Comparison of ENCODE assay signal across 30 cellular contexts in the genomic region with DNA sequence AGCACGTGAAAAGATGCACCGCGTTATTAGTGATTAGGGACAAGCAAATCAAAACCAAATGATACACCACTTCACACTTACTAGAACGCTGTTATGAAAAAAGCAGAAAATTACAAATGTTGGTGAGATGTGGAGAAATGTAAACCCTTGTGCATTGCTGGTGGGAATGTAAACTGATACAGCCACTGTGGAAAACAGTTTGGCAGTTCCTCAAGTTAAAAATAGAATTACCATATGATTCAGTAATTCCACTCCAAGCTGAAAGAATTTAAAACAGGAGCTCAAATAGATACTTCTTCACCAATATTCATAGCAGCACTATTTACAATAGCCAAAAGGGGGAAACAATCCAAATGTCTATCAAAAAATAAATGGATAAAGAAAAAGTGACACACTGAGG. TPM values are rescaled to one million over a fixed set of nuclear protein-coding genes. Genes with fewer than 3 reads are reported as not detected.
DNase-seq lines count a peak whose midpoint lies in the region; ATAC-seq, FAIRE-seq and TF ChIP-seq lines count a peak whose summit lies in the region.
"Had no signal": no experiment of that assay in that cellular context is flagged by ENCODE, and none has a peak within 500 bp of the region (broad histone marks: within the 10 kb centered on the region; RNA-seq: fewer than 3 reads in every experiment).

No MANE protein-coding gene starts in this region.

- no peaks in the 10 kb centered on the region for H3K36me3 ChIP-seq in HepG2 (replicated peaks in 1 of 2; ENCODE audit: control insufficient read depth in 1 of 2, insufficient read depth in 2 of 2, low read length in 2 of 2)
- H3K36me3 ChIP-seq: breast epithelium, left lung, SJCRH30, spleen, tibial nerve had no signal

- H4K20me1 ChIP-seq in HepG2 (ENCODE audit: insufficient read depth, low read length), result no peaks in the 10 kb centered on the region

- no peak overlapping the region for H3K4me3 ChIP-seq in AG10803 (ENCODE audit: low read length)
- no peak overlapping the region for H3K4me3 ChIP-seq in HepG2 (replicated peaks in 1 of 3; ENCODE audit: insufficient read depth in 1 of 3, low read depth in 2 of 3, low read length in 3 of 3)
- H3K4me3 ChIP-seq: breast epithelium, coronary artery, left lung, SJCRH30, spleen, tibial nerve had no signal

- POLR2A ChIA-PET in HepG2 (lab: Yijun Ruan, JAX), result no interaction called here

- DNase-seq in AG10803 (ENCODE audit: low read depth) (peak; percentile 48), RPMI7951 (ENCODE audit: low read depth) (peak; percentile 29), dedifferentiated amniotic fluid mesenchymal stem cell (ENCODE audit: extremely low spot score) (peak; percentile 72), myocyte (ENCODE audit: low read depth) (peak; percentile 54), HuH-7 (ENCODE audit: low spot score) (no peak), HepG2 (ENCODE audit: low spot score) (no peak)
- no peak for DNase-seq in activated CD8-positive, alpha-beta memory T cell treated with anti-CD3 and anti-CD28 coated beads for 24 hours
- DNase-seq: activated CD4-positive, alpha-beta T cell treated with anti-CD3 and anti-CD28 coated beads for 1 hour; activated CD8-positive, alpha-beta T cell treated with anti-CD3 and anti-CD28 coated beads, Interleukin-2, amount 10 ng/mL, durations not matched to agents 7 days and 5 days; activated gamma-delta T cell; activated naive CD8-positive, alpha-beta T cell treated with anti-CD3 and anti-CD28 coated beads, Interleukin-2, amount 50 U/mL, for 24 hours; foreskin keratinocyte; immature natural killer cell; left lung; MM.1S; naive thymus-derived CD4-positive, alpha-beta T cell; NCI-H2171; NCI-H510A treated with DMSO at 0.1 percent for 48 hours; SJCRH30; spleen; stimulated activated CD4-positive, alpha-beta T cell treated with anti-CD3 and anti-CD28 coated beads, Interleukin-4, amount 100 ng/mL, for 4 hours; stimulated activated naive CD4-positive, alpha-beta T cell treated with Interleukin-2 at 50 U/mL for 16 hours; T-helper 1 cell had no signal

- no peaks in the 10 kb centered on the region for H3K9me3 ChIP-seq in HepG2 (ENCODE audit: low read length)
- H3K9me3 ChIP-seq: breast epithelium, left lung, SJCRH30, tibial nerve had no signal

- no peak overlapping the region for H3K27ac ChIP-seq in HepG2 (ENCODE audit: extremely low read length, insufficient read depth, low read length)
- H3K27ac ChIP-seq: breast epithelium, coronary artery, foreskin keratinocyte, left lung, SJCRH30, spleen had no signal

- H3K79me2 ChIP-seq in HepG2 (ENCODE audit: insufficient read depth, low read length), result no peaks in the 10 kb centered on the region

- no peak for FAIRE-seq in HepG2 (lab: Jason Lieb, UNC)
- FAIRE-seq: G401.6, TTC549 had no signal

- in situ Hi-C loops in HepG2 (cut with HindIII; ENCODE audit: extremely low pct_ligation_motif_present, low pct_unique_long_range_greater_than_20kb), result no loop called here

- CTCF ChIA-PET in HepG2 (lab: Yijun Ruan, JAX; ENCODE audit: low intra/inter-chr PET ratio, low total read pairs), result no interaction called here

- peaks cover 12% of the 10 kb centered on the region for H3K4me1 ChIP-seq in HepG2 (ENCODE audit: insufficient read depth, low read length)
- H3K4me1 ChIP-seq: breast epithelium, SJCRH30, spleen had no signal

- H3K4me2 ChIP-seq in HepG2 (ENCODE audit: low read depth, low read length), result no peak overlapping the region

- H3K27me3 ChIP-seq in HepG2 (ENCODE audit: control insufficient read depth in 1 of 2, insufficient read depth in 2 of 2, low read length in 2 of 2), result no peaks in the 10 kb centered on the region; a peak in 1 of 5 replicates
- H3K27me3 ChIP-seq: breast epithelium, foreskin keratinocyte, left lung, SJCRH30, spleen, tibial nerve had no signal

- no TSS peak for BruUV-seq in HepG2 (replicated peaks; lab: Mats Ljungman, UMichigan)

- intact Hi-C loops in HepG2 (cut with micrococcal nuclease; ENCODE audit: unreplicated experiment), result no loop called here

- TF ChIP-seq CTCF in AG10803 (conservative IDR thresholded peaks at IDR 0.05; ENCODE audit: low read length) (no peak), HepG2 (CRISPR knock-in tag; IDR thresholded peaks at IDR 0.05) (no peak)

- ATAC-seq in HepG2 (no peak), GM21529 (IDR thresholded peaks at IDR 0.05; ENCODE audit: unreplicated experiment) (no peak)
- ATAC-seq: activated CD8-positive, alpha-beta T cell treated with anti-CD3 and anti-CD28 coated beads, Interleukin-2, amount 10 ng/mL, durations not matched to agents 7 days and 5 days; activated naive CD8-positive, alpha-beta T cell treated with anti-CD3 and anti-CD28 coated beads, Interleukin-2, amount 50 U/mL, for 24 hours; foreskin keratinocyte; left lung; naive thymus-derived CD4-positive, alpha-beta T cell; Panc1 had no signal

- WGBS in HepG2 (ENCODE audit: low lambda C conversion rate), result 79% methylated on average over 4 of the region's 4 CpGs

- TF ChIP-seq RAD21 in HepG2 (CRISPR knock-in tag; IDR thresholded peaks at IDR 0.05), result no peak

- TF ChIP-seq POLR2A in HepG2 (IDR thresholded peaks at IDR 0.05; ENCODE audit: insufficient read depth in 1 of 2, low read depth in 2 of 2, low read length in 2 of 2), result no peak

- H3K9ac ChIP-seq in HepG2 (ENCODE audit: insufficient read depth, low read depth, low read length), result no peak overlapping the region

- TF ChIP-seq EP300 in HepG2 (IDR thresholded peaks at IDR 0.05; ENCODE audit: low read depth in 2 of 2, low read length in 2 of 2) (no peak), HepG2 (CRISPR knock-in tag; IDR thresholded peaks at IDR 0.05; ENCODE audit: borderline replicate concordance) (no peak)

- no peak overlapping the region for H2AFZ ChIP-seq in HepG2 (ENCODE audit: low read length)

RNA-seq across cellular contexts. Expression of gene EVI5, which starts 10.3 kb away (rescaled TPM):
- 11.8 and 12.6 TPM in 2 replicates for total RNA-seq in RPMI7951 (2014; rRNA removed; shearing (Covaris generic))
- total RNA-seq in myocyte (13.6 and 16.9 TPM in 2 replicates), HepG2 (2016; rRNA removed; fragmentation: Illumina TruSeq; extraction: Trizol) (12.6 and 17.5 TPM in 2 replicates)
- polyA plus RNA-seq in myocyte (2012), result 11.3 TPM
- 27.4 and 31.9 TPM in 2 replicates for total RNA-seq in HepG2 (2016; cell fraction: cytosol; rRNA removed; fragmentation: Illumina TruSeq; extraction: Trizol; ENCODE audit: low read depth)
- total RNA-seq in HepG2 (2016; cell fraction: insoluble cytoplasmic fraction; rRNA removed; fragmentation: Illumina TruSeq; extraction: Trizol), result 13.3 and 18.2 TPM in 2 replicates
- 12.8 and 14.6 TPM in 2 replicates for total RNA-seq in HepG2 (2016; cell fraction: membrane; rRNA removed; fragmentation: Illumina TruSeq; extraction: Trizol)
- total RNA-seq in HepG2 (2016; cell fraction: nucleus; rRNA removed; fragmentation: Illumina TruSeq; extraction: Trizol), result 24.1 and 25.1 TPM in 2 replicates
- 3.6 and 4.0 TPM in 2 replicates for polyA plus RNA-seq in HepG2 (2011; rRNA removed)
- 2.4 and 2.8 TPM in 2 replicates for polyA plus RNA-seq in HepG2 (2011; cell fraction: cytosol; rRNA removed)
- polyA plus RNA-seq in HepG2 (2011; cell fraction: nucleus; rRNA removed), result 1.9 and 2.6 TPM in 2 replicates
- 2.4 and 3.1 TPM in 2 replicates for polyA plus RNA-seq in HepG2 (2012)
- polyA plus RNA-seq in HepG2 (2016; cell fraction: cytosol; fragmentation: Illumina TruSeq; extraction: Trizol; ENCODE audit: low read depth), result 0.24 and 0.27 TPM in 2 replicates
- polyA plus RNA-seq in HepG2 (2016; cell fraction: insoluble cytoplasmic fraction; fragmentation: Illumina TruSeq; extraction: Trizol; ENCODE audit: low read depth), result 7.3 and 10.4 TPM in 2 replicates
- polyA plus RNA-seq in HepG2 (2016; cell fraction: membrane; fragmentation: Illumina TruSeq; extraction: Trizol; ENCODE audit: low read depth), result 1.1 and 1.3 TPM in 2 replicates
- polyA plus RNA-seq in HepG2 (2016; cell fraction: nucleus; fragmentation: Illumina TruSeq; extraction: Trizol; ENCODE audit: insufficient read depth, low read depth), result 6.1 and 7.9 TPM in 2 replicates
- 4.4 and 9.0 TPM in 2 replicates for polyA minus RNA-seq in HepG2 (2011; rRNA and poly(A)+ RNA removed; ENCODE audit: low replicate concordance)
- 7.7 and 10.7 TPM in 2 replicates for polyA minus RNA-seq in HepG2 (2011; cell fraction: cytosol; rRNA and poly(A)+ RNA removed)
- polyA minus RNA-seq in HepG2 (2011; cell fraction: nucleus; rRNA and poly(A)+ RNA removed), result 26.5 and 26.9 TPM in 2 replicates

RNA-seq across cellular contexts. Expression of gene RPL5, which starts 36.7 kb away (rescaled TPM):
- 1,182 and 1,311 TPM in 2 replicates for total RNA-seq in RPMI7951 (2014; rRNA removed; shearing (Covaris generic))
- 1,276 and 1,304 TPM in 2 replicates for total RNA-seq in myocyte
- 915 TPM for polyA plus RNA-seq in myocyte (2012)
- 2,304 and 2,854 TPM in 2 replicates for total RNA-seq in HepG2 (2016; rRNA removed; fragmentation: Illumina TruSeq; extraction: Trizol)
- 2,679 and 3,195 TPM in 2 replicates for total RNA-seq in HepG2 (2016; cell fraction: cytosol; rRNA removed; fragmentation: Illumina TruSeq; extraction: Trizol; ENCODE audit: low read depth)
- total RNA-seq in HepG2 (2016; cell fraction: insoluble cytoplasmic fraction; rRNA removed; fragmentation: Illumina TruSeq; extraction: Trizol), result 2,274 and 2,770 TPM in 2 replicates
- total RNA-seq in HepG2 (2016; cell fraction: membrane; rRNA removed; fragmentation: Illumina TruSeq; extraction: Trizol), result 4,681 and 5,440 TPM in 2 replicates
- total RNA-seq in HepG2 (2016; cell fraction: nucleus; rRNA removed; fragmentation: Illumina TruSeq; extraction: Trizol), result 835 and 930 TPM in 2 replicates
- polyA plus RNA-seq in HepG2 (2011; rRNA removed), result 2,158 and 2,520 TPM in 2 replicates
- polyA plus RNA-seq in HepG2 (2011; cell fraction: cytosol; rRNA removed), result 1,791 and 2,684 TPM in 2 replicates
- polyA plus RNA-seq in HepG2 (2011; cell fraction: nucleus; rRNA removed), result 439 and 543 TPM in 2 replicates
- 3,634 and 4,341 TPM in 2 replicates for polyA plus RNA-seq in HepG2 (2012)
- 2,391 and 2,662 TPM in 2 replicates for polyA plus RNA-seq in HepG2 (2016; cell fraction: cytosol; fragmentation: Illumina TruSeq; extraction: Trizol; ENCODE audit: low read depth)
- polyA plus RNA-seq in HepG2 (2016; cell fraction: insoluble cytoplasmic fraction; fragmentation: Illumina TruSeq; extraction: Trizol; ENCODE audit: low read depth), result 2,258 and 2,332 TPM in 2 replicates
- polyA plus RNA-seq in HepG2 (2016; cell fraction: membrane; fragmentation: Illumina TruSeq; extraction: Trizol; ENCODE audit: low read depth), result 3,797 and 4,128 TPM in 2 replicates
- polyA plus RNA-seq in HepG2 (2016; cell fraction: nucleus; fragmentation: Illumina TruSeq; extraction: Trizol; ENCODE audit: insufficient read depth, low read depth), result 1,172 and 1,187 TPM in 2 replicates
- polyA minus RNA-seq in HepG2 (2011; rRNA and poly(A)+ RNA removed; ENCODE audit: low replicate concordance), result 995 and 1,624 TPM in 2 replicates
- polyA minus RNA-seq in HepG2 (2011; cell fraction: cytosol; rRNA and poly(A)+ RNA removed), result 597 and 687 TPM in 2 replicates
- polyA minus RNA-seq in HepG2 (2011; cell fraction: nucleus; rRNA and poly(A)+ RNA removed), result 346 and 489 TPM in 2 replicates

Comparison
In these comparisons a context has a peak if more than half of its experiments do, and no peak if none do; other contexts are left out.
1. DNase-seq: peak in AG10803 (single experiment), RPMI7951 (single experiment), dedifferentiated amniotic fluid mesenchymal stem cell (single experiment) and myocyte (single experiment); none in HuH-7 (single experiment), HepG2 (single experiment) and activated CD8-positive, alpha-beta memory T cell treated with anti-CD3 and anti-CD28 coated beads for 24 hours (single experiment).